Comparison of ENCODE assay signal across 20 cellular contexts in the genomic region with DNA sequence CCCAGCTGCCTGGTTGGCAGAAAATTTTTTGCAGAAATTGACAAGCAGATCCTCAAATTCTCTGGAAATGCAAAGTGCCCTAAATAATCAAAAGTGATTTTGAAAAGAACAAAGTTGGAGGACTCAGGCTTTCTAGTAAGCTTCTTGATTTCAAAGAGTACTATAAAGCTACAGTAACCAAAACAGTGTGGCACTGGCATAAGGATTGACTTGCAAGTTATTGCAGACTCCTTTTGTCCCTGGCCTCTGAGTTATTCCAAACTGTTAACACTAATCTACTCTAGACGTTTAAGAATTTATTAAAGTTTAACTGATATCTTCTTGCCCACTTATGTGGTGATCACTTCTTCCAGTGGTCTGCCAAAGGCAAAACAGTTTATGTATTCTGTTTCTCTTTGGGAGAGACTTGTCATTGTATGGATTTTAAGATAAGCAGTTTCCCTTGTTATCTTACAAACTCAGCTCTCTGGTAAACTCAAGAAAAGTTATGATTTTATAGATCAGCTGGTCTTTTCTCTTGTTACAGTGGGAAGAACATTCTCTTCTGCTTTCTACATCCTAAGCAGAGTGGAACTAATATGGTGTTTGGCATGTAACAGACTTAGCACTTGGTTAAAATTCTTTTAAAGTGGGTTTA.
"Had no signal": no experiment of that assay in that cellular context is flagged by ENCODE, and none has a peak within 500 bp of the region (broad histone marks: within the 10 kb centered on the region; RNA-seq: fewer than 3 reads in every experiment).

No MANE protein-coding gene starts in this region.

- ATAC-seq: esophagus mucosa; gastrocnemius medialis; left ventricle myocardium superior; lower lobe of right lung; naive thymus-derived CD8-positive, alpha-beta T cell; sciatic nerve; stimulated activated effector memory CD8-positive, alpha-beta T cell treated with anti-CD3 and anti-CD28 coated beads, Interleukin-12 subunit alpha, Interleukin-12 subunit beta, amount 100 ng/mL, for 72 hours had no signal

- DNase-seq: dorsolateral prefrontal cortex; effector CD4-positive, alpha-beta T cell; foreskin fibroblast; gastrocnemius medialis; head of caudate nucleus; left ventricle myocardium superior; lower lobe of right lung; naive thymus-derived CD8-positive, alpha-beta T cell; nephron progenitor cell; nucleus accumbens; stimulated activated CD4-positive, alpha-beta T cell treated with anti-CD3 and anti-CD28 coated beads, Interleukin-12 subunit alpha, Interleukin-12 subunit beta, amount 100 ng/mL, for 4 hours; stimulated activated CD4-positive, alpha-beta T cell treated with anti-CD3 and anti-CD28 coated beads, Interleukin-1b, Interleukin-23, amount 100 ng/mL, for 48 hours; stimulated activated CD4-positive, alpha-beta T cell treated with anti-CD3 and anti-CD28 coated beads, Interleukin-4, amount 100 ng/mL, for 24 hours; stimulated activated naive CD4-positive, alpha-beta T cell treated with Interleukin-2 at 50 U/mL for 16 hours; stomach; testis; tibial artery had no signal
